In the genomic region with DNA sequence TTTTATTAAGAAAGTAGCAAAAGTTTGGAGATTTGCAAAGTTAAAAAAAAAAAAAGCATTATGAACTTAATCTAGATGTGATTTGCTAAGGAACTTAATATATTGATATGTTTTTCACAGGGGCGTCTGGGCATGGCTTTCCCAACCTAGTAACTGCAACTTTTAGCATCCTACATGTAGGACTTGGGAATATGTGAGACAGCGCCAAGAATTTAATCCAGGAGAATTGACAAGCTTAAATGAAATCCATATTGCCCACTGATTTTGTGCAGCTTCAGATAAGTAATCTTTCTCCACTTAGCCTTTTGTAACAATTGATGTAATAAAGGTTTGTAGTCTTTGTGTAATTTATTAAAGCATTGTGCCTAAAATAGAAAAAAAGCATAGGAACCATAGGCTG, we compare ENCODE assay signal across 1 cellular context.
TF ChIP-seq lines count a peak whose summit lies in the region.

No MANE protein-coding gene starts in this region.

TF ChIP-seq in GM12878, 131 proteins besides CTCF, POLR2A, EP300 and RAD21 (continued from another document):
- TF ChIP-seq, protein P1, sequence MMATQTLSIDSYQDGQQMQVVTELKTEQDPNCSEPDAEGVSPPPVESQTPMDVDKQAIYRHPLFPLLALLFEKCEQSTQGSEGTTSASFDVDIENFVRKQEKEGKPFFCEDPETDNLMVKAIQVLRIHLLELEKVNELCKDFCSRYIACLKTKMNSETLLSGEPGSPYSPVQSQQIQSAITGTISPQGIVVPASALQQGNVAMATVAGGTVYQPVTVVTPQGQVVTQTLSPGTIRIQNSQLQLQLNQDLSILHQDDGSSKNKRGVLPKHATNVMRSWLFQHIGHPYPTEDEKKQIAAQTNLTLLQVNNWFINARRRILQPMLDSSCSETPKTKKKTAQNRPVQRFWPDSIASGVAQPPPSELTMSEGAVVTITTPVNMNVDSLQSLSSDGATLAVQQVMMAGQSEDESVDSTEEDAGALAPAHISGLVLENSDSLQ (IDR thresholded peaks at IDR 0.05): no peak
- TF ChIP-seq ESRRA (IDR thresholded peaks at IDR 0.05; ENCODE audit: low read length): no peak
- TF ChIP-seq CBX3 (IDR thresholded peaks at IDR 0.05; ENCODE audit: borderline replicate concordance, low read depth): no peak
- TF ChIP-seq, protein P2, sequence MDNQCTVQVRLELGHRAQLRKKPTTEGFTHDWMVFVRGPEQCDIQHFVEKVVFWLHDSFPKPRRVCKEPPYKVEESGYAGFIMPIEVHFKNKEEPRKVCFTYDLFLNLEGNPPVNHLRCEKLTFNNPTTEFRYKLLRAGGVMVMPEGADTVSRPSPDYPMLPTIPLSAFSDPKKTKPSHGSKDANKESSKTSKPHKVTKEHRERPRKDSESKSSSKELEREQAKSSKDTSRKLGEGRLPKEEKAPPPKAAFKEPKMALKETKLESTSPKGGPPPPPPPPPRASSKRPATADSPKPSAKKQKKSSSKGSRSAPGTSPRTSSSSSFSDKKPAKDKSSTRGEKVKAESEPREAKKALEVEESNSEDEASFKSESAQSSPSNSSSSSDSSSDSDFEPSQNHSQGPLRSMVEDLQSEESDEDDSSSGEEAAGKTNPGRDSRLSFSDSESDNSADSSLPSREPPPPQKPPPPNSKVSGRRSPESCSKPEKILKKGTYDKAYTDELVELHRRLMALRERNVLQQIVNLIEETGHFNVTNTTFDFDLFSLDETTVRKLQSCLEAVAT (IDR thresholded peaks at IDR 0.05): no peak
- TF ChIP-seq, protein P3, sequence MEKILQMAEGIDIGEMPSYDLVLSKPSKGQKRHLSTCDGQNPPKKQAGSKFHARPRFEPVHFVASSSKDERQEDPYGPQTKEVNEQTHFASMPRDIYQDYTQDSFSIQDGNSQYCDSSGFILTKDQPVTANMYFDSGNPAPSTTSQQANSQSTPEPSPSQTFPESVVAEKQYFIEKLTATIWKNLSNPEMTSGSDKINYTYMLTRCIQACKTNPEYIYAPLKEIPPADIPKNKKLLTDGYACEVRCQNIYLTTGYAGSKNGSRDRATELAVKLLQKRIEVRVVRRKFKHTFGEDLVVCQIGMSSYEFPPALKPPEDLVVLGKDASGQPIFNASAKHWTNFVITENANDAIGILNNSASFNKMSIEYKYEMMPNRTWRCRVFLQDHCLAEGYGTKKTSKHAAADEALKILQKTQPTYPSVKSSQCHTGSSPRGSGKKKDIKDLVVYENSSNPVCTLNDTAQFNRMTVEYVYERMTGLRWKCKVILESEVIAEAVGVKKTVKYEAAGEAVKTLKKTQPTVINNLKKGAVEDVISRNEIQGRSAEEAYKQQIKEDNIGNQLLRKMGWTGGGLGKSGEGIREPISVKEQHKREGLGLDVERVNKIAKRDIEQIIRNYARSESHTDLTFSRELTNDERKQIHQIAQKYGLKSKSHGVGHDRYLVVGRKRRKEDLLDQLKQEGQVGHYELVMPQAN (conservative IDR thresholded peaks at IDR 0.05): no peak
- TF ChIP-seq SUZ12 (IDR thresholded peaks at IDR 0.05; ENCODE audit: unreplicated experiment): no peak
